1 cellular context compared by ENCODE assay signal in genomic region chr15:75903331-75904240, GRCh38.
TF ChIP-seq lines count a peak whose summit lies in the region.

Gene FBXO22, plus strand, starts transcription at chr15:75903878. Its CDS starts 86 bp downstream, at chr15:75903964.

TF ChIP-seq in HEK293, 187 proteins besides CTCF, POLR2A, EP300 and RAD21 (continued from another document and continues in another):
- TF ChIP-seq, protein P1, sequence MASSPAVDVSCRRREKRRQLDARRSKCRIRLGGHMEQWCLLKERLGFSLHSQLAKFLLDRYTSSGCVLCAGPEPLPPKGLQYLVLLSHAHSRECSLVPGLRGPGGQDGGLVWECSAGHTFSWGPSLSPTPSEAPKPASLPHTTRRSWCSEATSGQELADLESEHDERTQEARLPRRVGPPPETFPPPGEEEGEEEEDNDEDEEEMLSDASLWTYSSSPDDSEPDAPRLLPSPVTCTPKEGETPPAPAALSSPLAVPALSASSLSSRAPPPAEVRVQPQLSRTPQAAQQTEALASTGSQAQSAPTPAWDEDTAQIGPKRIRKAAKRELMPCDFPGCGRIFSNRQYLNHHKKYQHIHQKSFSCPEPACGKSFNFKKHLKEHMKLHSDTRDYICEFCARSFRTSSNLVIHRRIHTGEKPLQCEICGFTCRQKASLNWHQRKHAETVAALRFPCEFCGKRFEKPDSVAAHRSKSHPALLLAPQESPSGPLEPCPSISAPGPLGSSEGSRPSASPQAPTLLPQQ (tag by site-specific recombination; IDR thresholded peaks at IDR 0.05): peak; percentile 89
- TF ChIP-seq KLF16 (tag by site-specific recombination; IDR thresholded peaks at IDR 0.05) (peak; percentile 99), BCL6B (tag by site-specific recombination; IDR thresholded peaks at IDR 0.05) (peak; percentile 71; the same call in 1 of the 2 replicates), ZBTB6 (tag by site-specific recombination; IDR thresholded peaks at IDR 0.05) (peak; percentile 14; the same call in 1 of the 2 replicates), ZFP37 (tag by site-specific recombination; IDR thresholded peaks at IDR 0.05) (peak; percentile 94; the same call in 1 of the 2 replicates), ZNF335 (tag by site-specific recombination; conservative IDR thresholded peaks at IDR 0.05) (peak; percentile 91), ZFHX2 (tag by site-specific recombination; conservative IDR thresholded peaks at IDR 0.05) (peak; percentile 87), ZNF404 (tag by site-specific recombination; IDR thresholded peaks at IDR 0.05) (no peak), EGR2 (tag by site-specific recombination; IDR thresholded peaks at IDR 0.05; ENCODE audit: low read depth) (peak; percentile 68), ZNF677 (tag by site-specific recombination; IDR thresholded peaks at IDR 0.05) (no peak; the same call in 1 of the 2 replicates), ZNF792 (tag by site-specific recombination; IDR thresholded peaks at IDR 0.05) (peak; percentile 22; the same call in 1 of the 2 replicates), KLF10 (tag by site-specific recombination; IDR thresholded peaks at IDR 0.05) (peak; percentile 91), REPIN1 (tag by site-specific recombination; IDR thresholded peaks at IDR 0.05; ENCODE audit: low read depth) (no peak), HIC1 (tag by site-specific recombination; IDR thresholded peaks at IDR 0.05) (peak; percentile 98), ZNF529 (tag by site-specific recombination; IDR thresholded peaks at IDR 0.05; ENCODE audit: insufficient replicate concordance) (no peak), ZNF571 (tag by site-specific recombination; IDR thresholded peaks at IDR 0.05) (no peak), ZNF121 (tag by site-specific recombination; IDR thresholded peaks at IDR 0.05) (peak; percentile 100), ZNF701 (tag by site-specific recombination; IDR thresholded peaks at IDR 0.05) (no peak), ZBTB44 (tag by site-specific recombination; IDR thresholded peaks at IDR 0.05) (no peak), ZNF660 (tag by site-specific recombination; IDR thresholded peaks at IDR 0.05) (peak; percentile 79), KLF17 (tag by site-specific recombination; IDR thresholded peaks at IDR 0.05) (peak; percentile 92), SP2 (tag by site-specific recombination; IDR thresholded peaks at IDR 0.05) (peak; percentile 76), MZF1 (tag by site-specific recombination; IDR thresholded peaks at IDR 0.05; ENCODE audit: borderline replicate concordance) (0 out of 2 replicates have a peak, but pooled peaks have one; percentile 47), YY2 (tag by site-specific recombination; IDR thresholded peaks at IDR 0.05) (no peak; the same call in 1 of the 2 replicates), ZNF785 (tag by site-specific recombination; IDR thresholded peaks at IDR 0.05) (no peak), ZNF654 (tag by site-specific recombination; IDR thresholded peaks at IDR 0.05; ENCODE audit: low read depth) (no peak), ZNF223 (tag by site-specific recombination; IDR thresholded peaks at IDR 0.05) (peak; percentile 36; the same call in 1 of the 2 replicates), ZBTB17 (tag by site-specific recombination; IDR thresholded peaks at IDR 0.05) (peak; percentile 97), ZFP41 (tag by site-specific recombination; IDR thresholded peaks at IDR 0.05; ENCODE audit: borderline replicate concordance) (no peak), ZNF19 (tag by site-specific recombination; IDR thresholded peaks at IDR 0.05; ENCODE audit: low read depth) (no peak), ZNF777 (tag by site-specific recombination; IDR thresholded peaks at IDR 0.05; ENCODE audit: borderline replicate concordance) (no peak), GLIS1 (tag by site-specific recombination; IDR thresholded peaks at IDR 0.05) (peak; percentile 96), ZNF2 (tag by site-specific recombination; IDR thresholded peaks at IDR 0.05) (peak; percentile 80), ZXDB (tag by site-specific recombination; IDR thresholded peaks at IDR 0.05) (peak; percentile 94), ZNF140 (tag by site-specific recombination; IDR thresholded peaks at IDR 0.05) (no peak)
- TF ChIP-seq, protein P2, sequence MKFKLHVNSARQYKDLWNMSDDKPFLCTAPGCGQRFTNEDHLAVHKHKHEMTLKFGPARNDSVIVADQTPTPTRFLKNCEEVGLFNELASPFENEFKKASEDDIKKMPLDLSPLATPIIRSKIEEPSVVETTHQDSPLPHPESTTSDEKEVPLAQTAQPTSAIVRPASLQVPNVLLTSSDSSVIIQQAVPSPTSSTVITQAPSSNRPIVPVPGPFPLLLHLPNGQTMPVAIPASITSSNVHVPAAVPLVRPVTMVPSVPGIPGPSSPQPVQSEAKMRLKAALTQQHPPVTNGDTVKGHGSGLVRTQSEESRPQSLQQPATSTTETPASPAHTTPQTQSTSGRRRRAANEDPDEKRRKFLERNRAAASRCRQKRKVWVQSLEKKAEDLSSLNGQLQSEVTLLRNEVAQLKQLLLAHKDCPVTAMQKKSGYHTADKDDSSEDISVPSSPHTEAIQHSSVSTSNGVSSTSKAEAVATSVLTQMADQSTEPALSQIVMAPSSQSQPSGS (tag by site-specific recombination; IDR thresholded peaks at IDR 0.05; ENCODE audit: low read depth): no peak
- TF ChIP-seq, protein P3, sequence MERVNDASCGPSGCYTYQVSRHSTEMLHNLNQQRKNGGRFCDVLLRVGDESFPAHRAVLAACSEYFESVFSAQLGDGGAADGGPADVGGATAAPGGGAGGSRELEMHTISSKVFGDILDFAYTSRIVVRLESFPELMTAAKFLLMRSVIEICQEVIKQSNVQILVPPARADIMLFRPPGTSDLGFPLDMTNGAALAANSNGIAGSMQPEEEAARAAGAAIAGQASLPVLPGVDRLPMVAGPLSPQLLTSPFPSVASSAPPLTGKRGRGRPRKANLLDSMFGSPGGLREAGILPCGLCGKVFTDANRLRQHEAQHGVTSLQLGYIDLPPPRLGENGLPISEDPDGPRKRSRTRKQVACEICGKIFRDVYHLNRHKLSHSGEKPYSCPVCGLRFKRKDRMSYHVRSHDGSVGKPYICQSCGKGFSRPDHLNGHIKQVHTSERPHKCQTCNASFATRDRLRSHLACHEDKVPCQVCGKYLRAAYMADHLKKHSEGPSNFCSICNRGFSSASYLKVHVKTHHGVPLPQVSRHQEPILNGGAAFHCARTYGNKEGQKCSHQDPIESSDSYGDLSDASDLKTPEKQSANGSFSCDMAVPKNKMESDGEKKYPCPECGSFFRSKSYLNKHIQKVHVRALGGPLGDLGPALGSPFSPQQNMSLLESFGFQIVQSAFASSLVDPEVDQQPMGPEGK (tag by site-specific recombination; IDR thresholded peaks at IDR 0.05): peak; percentile 74
- TF ChIP-seq, protein P4, sequence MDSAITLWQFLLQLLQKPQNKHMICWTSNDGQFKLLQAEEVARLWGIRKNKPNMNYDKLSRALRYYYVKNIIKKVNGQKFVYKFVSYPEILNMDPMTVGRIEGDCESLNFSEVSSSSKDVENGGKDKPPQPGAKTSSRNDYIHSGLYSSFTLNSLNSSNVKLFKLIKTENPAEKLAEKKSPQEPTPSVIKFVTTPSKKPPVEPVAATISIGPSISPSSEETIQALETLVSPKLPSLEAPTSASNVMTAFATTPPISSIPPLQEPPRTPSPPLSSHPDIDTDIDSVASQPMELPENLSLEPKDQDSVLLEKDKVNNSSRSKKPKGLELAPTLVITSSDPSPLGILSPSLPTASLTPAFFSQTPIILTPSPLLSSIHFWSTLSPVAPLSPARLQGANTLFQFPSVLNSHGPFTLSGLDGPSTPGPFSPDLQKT (IDR thresholded peaks at IDR 0.05; ENCODE audit: borderline replicate concordance, low read depth, low read length): peak; percentile 75; the same call in 1 of the 2 replicates
- TF ChIP-seq, protein P5, sequence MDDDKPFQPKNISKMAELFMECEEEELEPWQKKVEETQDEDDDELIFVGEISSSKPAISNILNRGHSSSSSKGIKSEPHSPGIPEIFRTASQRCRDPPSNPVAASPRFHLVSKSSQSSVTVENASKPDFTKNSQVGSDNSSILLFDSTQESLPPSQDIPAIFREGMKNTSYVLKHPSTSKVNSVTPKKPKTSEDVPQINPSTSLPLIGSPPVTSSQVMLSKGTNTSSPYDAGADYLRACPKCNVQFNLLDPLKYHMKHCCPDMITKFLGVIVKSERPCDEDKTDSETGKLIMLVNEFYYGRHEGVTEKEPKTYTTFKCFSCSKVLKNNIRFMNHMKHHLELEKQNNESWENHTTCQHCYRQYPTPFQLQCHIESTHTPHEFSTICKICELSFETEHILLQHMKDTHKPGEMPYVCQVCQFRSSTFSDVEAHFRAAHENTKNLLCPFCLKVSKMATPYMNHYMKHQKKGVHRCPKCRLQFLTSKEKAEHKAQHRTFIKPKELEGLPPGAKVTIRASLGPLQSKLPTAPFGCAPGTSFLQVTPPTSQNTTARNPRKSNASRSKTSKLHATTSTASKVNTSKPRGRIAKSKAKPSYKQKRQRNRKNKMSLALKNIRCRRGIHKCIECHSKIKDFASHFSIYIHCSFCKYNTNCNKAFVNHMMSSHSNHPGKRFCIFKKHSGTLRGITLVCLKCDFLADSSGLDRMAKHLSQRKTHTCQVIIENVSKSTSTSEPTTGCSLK (tag by site-specific recombination; IDR thresholded peaks at IDR 0.05): no peak
- TF ChIP-seq, protein P6, sequence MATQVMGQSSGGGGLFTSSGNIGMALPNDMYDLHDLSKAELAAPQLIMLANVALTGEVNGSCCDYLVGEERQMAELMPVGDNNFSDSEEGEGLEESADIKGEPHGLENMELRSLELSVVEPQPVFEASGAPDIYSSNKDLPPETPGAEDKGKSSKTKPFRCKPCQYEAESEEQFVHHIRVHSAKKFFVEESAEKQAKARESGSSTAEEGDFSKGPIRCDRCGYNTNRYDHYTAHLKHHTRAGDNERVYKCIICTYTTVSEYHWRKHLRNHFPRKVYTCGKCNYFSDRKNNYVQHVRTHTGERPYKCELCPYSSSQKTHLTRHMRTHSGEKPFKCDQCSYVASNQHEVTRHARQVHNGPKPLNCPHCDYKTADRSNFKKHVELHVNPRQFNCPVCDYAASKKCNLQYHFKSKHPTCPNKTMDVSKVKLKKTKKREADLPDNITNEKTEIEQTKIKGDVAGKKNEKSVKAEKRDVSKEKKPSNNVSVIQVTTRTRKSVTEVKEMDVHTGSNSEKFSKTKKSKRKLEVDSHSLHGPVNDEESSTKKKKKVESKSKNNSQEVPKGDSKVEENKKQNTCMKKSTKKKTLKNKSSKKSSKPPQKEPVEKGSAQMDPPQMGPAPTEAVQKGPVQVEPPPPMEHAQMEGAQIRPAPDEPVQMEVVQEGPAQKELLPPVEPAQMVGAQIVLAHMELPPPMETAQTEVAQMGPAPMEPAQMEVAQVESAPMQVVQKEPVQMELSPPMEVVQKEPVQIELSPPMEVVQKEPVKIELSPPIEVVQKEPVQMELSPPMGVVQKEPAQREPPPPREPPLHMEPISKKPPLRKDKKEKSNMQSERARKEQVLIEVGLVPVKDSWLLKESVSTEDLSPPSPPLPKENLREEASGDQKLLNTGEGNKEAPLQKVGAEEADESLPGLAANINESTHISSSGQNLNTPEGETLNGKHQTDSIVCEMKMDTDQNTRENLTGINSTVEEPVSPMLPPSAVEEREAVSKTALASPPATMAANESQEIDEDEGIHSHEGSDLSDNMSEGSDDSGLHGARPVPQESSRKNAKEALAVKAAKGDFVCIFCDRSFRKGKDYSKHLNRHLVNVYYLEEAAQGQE (tag by site-specific recombination; IDR thresholded peaks at IDR 0.05): 0 out of 2 replicates have a peak, but pooled peaks have one; percentile 14
